ENCODE assay signal across 22 cellular contexts in genomic region chr1:89887270-89887669, GRCh38.
DNase-seq lines count a peak whose midpoint lies in the region; ATAC-seq, FAIRE-seq and TF ChIP-seq lines count a peak whose summit lies in the region.
"Had no signal": no experiment of that assay in that cellular context is flagged by ENCODE, and none has a peak within 500 bp of the region (broad histone marks: within the 10 kb centered on the region; RNA-seq: fewer than 3 reads in every experiment).

No MANE protein-coding gene starts in this region.

- H3K36me3 Mint-ChIP-seq in MCF 10A (ENCODE audit: insufficient read depth, unreplicated experiment) = peaks cover 18% of the 10 kb centered on the region
- peaks cover 35% of the 10 kb centered on the region for H3K36me3 Mint-ChIP-seq in CD8-positive, alpha-beta T cell
- H3K36me3 Mint-ChIP-seq in natural killer cell = peaks cover 6% of the 10 kb centered on the region

- POLR2A ChIA-PET in MCF 10A (lab: Yijun Ruan, JAX) (interaction anchor here (1.0 to 4.3 kb wide), 2 partner anchors 21 to 44 kb away, joined by 3 to 24 read pairs; no protein-coding TSS in a partner anchor), K562 (lab: Yijun Ruan, JAX) (interaction anchor here (0.6 kb wide), 1 partner anchor 168 kb away, joined by 3 read pairs; no protein-coding TSS in a partner anchor)
- POLR2A ChIA-PET in CD8-positive, alpha-beta T cell (lab: Charles Lee) = no interaction called here

- peaks cover 78% of the 10 kb centered on the region for H3K79me2 ChIP-seq in K562 (ENCODE audit: control insufficient read depth, insufficient read depth, low read length)
- peaks cover 8% of the 10 kb centered on the region for H3K79me2 ChIP-seq in keratinocyte (ENCODE audit: control insufficient read depth, insufficient read depth, low read length)

- H3K9me1 ChIP-seq in K562 (ENCODE audit: control insufficient read depth, insufficient read depth, low read length) (no peaks in the 10 kb centered on the region), keratinocyte (ENCODE audit: control insufficient read depth, extremely low read depth, insufficient read depth, low read length) (no peaks in the 10 kb centered on the region)

- H3K4me3 Mint-ChIP-seq in MCF 10A (ENCODE audit: unreplicated experiment) (no peak overlapping the region), natural killer cell (no peak overlapping the region)
- H3K4me3 Mint-ChIP-seq in CD8-positive, alpha-beta T cell = no peak overlapping the region
- H3K4me3 Mint-ChIP-seq: activated naive CD8-positive, alpha-beta T cell treated with anti-CD3 and anti-CD28 coated beads, Interleukin-2, amount 10 ng/mL, durations not matched to agents 7 days and 5 days; CD4-positive, alpha-beta T cell; nephron progenitor cell had no signal

- ATAC-seq in K562 (peak; percentile 22; the same call in 2 of the 3 replicates), pancreas (no peak), GM18498 (IDR thresholded peaks at IDR 0.05; ENCODE audit: unreplicated experiment) (no peak), natural killer cell (no peak)
- ATAC-seq in CD8-positive, alpha-beta T cell = no peak

- H3K9me3 ChIP-seq in breast epithelium = no peaks in the 10 kb centered on the region
- peaks cover under 1% of the 10 kb centered on the region for H3K9me3 ChIP-seq in K562 (replicated peaks; ENCODE audit: control insufficient read depth, insufficient read depth, low read depth, low read length)
- H3K9me3 ChIP-seq in keratinocyte (ENCODE audit: control insufficient read depth, low read depth, low read length) = no peaks in the 10 kb centered on the region
- H3K9me3 ChIP-seq in CD8-positive, alpha-beta T cell (ENCODE audit: low read length) = no peaks in the 10 kb centered on the region
- no peaks in the 10 kb centered on the region for H3K9me3 ChIP-seq in pancreas
- H3K9me3 ChIP-seq: esophagus squamous epithelium, tibial artery had no signal

- peak overlapping the region; percentile 70 for H3K27ac Mint-ChIP-seq in MCF 10A (ENCODE audit: low read depth, unreplicated experiment)
- H3K27ac Mint-ChIP-seq in CD8-positive, alpha-beta T cell = no peak overlapping the region
- no peak overlapping the region for H3K27ac Mint-ChIP-seq in natural killer cell
- H3K27ac Mint-ChIP-seq: activated naive CD8-positive, alpha-beta T cell treated with anti-CD3 and anti-CD28 coated beads, Interleukin-2, amount 10 ng/mL, durations not matched to agents 7 days and 5 days; CD4-positive, alpha-beta T cell; nephron progenitor cell had no signal

- DNase-seq in MCF 10A (ENCODE audit: unreplicated experiment) = peak; percentile 55
- no peak for DNase-seq in breast epithelium (ENCODE audit: low spot score in 2 of 2)
- DNase-seq in K562 (ENCODE audit: extremely low read depth in 1 of 4, low spot score in 3 of 4) = no peak
- DNase-seq in keratinocyte (ENCODE audit: low read depth, low spot score) = no peak
- DNase-seq in CD8-positive, alpha-beta T cell = no peak
- no peak for DNase-seq in pancreas
- no peak for DNase-seq in natural killer cell
- DNase-seq: activated CD4-positive, CD25-positive, alpha-beta regulatory T cell; activated naive CD8-positive, alpha-beta T cell treated with anti-CD3 and anti-CD28 coated beads, Interleukin-2, amount 10 ng/mL, durations not matched to agents 7 days and 5 days; CD4-positive, alpha-beta T cell; DMS79 treated with DMSO at 0.1 percent for 48 hours; dorsolateral prefrontal cortex; esophagus squamous epithelium; islet precursor cell; NCI-H1930; nephron progenitor cell; stimulated activated naive CD4-positive, alpha-beta T cell; tibial artery had no signal

- H3K9me3 Mint-ChIP-seq in MCF 10A (ENCODE audit: unreplicated experiment) (no peaks in the 10 kb centered on the region), natural killer cell (no peaks in the 10 kb centered on the region)
- H3K9me3 Mint-ChIP-seq in CD8-positive, alpha-beta T cell = no peaks in the 10 kb centered on the region
- H3K9me3 Mint-ChIP-seq: activated naive CD8-positive, alpha-beta T cell treated with anti-CD3 and anti-CD28 coated beads, Interleukin-2, amount 10 ng/mL, durations not matched to agents 7 days and 5 days; CD4-positive, alpha-beta T cell; nephron progenitor cell had no signal

- no peaks in the 10 kb centered on the region for H3K4me1 ChIP-seq in breast epithelium
- H3K4me1 ChIP-seq in K562 (replicated peaks in 1 of 2; ENCODE audit: control insufficient read depth in 2 of 2, insufficient read depth in 2 of 2, low read length in 2 of 2) = peaks cover 20 to 81% of the 10 kb centered on the region in 2 experiments
- H3K4me1 ChIP-seq in keratinocyte (ENCODE audit: control insufficient read depth, extremely low read depth, insufficient read depth, low read length) = peaks cover 59% of the 10 kb centered on the region
- H3K4me1 ChIP-seq in CD8-positive, alpha-beta T cell (ENCODE audit: insufficient read depth, low read length) = no peaks in the 10 kb centered on the region
- H3K4me1 ChIP-seq in pancreas = peaks cover 0 to 9% (median 4%) of the 10 kb centered on the region in 3 donors
- H3K4me1 ChIP-seq: tibial artery had no signal

- H3K4me1 Mint-ChIP-seq in MCF 10A (ENCODE audit: insufficient read depth, unreplicated experiment) (peaks cover 66% of the 10 kb centered on the region), natural killer cell (peaks cover 20 to 38% of the 10 kb centered on the region in 2 donors)
- H3K4me1 Mint-ChIP-seq in CD8-positive, alpha-beta T cell (ENCODE audit: low read depth) = peaks cover 49% of the 10 kb centered on the region

- H2AFZ ChIP-seq in K562 (ENCODE audit: low read depth, low read length) (no peak overlapping the region), keratinocyte (ENCODE audit: control insufficient read depth, low read length) (no peak overlapping the region)

- H4K20me1 ChIP-seq in K562 (replicated peaks; ENCODE audit: control insufficient read depth, insufficient read depth, low read length) (no peaks in the 10 kb centered on the region), keratinocyte (ENCODE audit: control insufficient read depth, extremely low read depth, insufficient read depth, low read length) (no peaks in the 10 kb centered on the region)

- dilution Hi-C loops in keratinocyte (cut with MboI; ENCODE audit: extremely low pct_ligation_motif_present, low sequenced_read_pairs) = no loop called here

- no TSS peak for BruUV-seq in MCF 10A (replicated peaks; lab: Mats Ljungman, UMichigan)
- BruUV-seq in K562 (replicated peaks; lab: Mats Ljungman, UMichigan) = no TSS peak

- in situ Hi-C loops in K562 (cut with MboI) = no loop called here

- H3K4me2 ChIP-seq in K562 (ENCODE audit: insufficient read depth, low read length) = peak overlapping the region; percentile 39; the same call in 1 of the 2 replicates
- H3K4me2 ChIP-seq in keratinocyte (ENCODE audit: control insufficient read depth, extremely low read depth, insufficient read depth, low read depth, low read length) = no peak overlapping the region

- H3K27me3 Mint-ChIP-seq in MCF 10A (ENCODE audit: insufficient read depth, unreplicated experiment) (no peaks in the 10 kb centered on the region), natural killer cell (ENCODE audit: low read depth in 2 of 2) (no peaks in the 10 kb centered on the region)
- H3K27me3 Mint-ChIP-seq in CD8-positive, alpha-beta T cell (ENCODE audit: low read depth) = no peaks in the 10 kb centered on the region
- H3K27me3 Mint-ChIP-seq: activated naive CD8-positive, alpha-beta T cell treated with anti-CD3 and anti-CD28 coated beads, Interleukin-2, amount 10 ng/mL, durations not matched to agents 7 days and 5 days; CD4-positive, alpha-beta T cell had no signal

- H3K4me3 ChIP-seq in breast epithelium (no peak overlapping the region), K562 (no peak overlapping the region), keratinocyte (ENCODE audit: control insufficient read depth in 2 of 3, extremely low read depth in 1 of 3, insufficient read depth in 2 of 3, low read depth in 1 of 3, low read length in 3 of 3) (no peak overlapping the region), pancreas (no peak overlapping the region)
- H3K4me3 ChIP-seq in CD8-positive, alpha-beta T cell (ENCODE audit: low read depth, low read length) = no peak overlapping the region
- H3K4me3 ChIP-seq: dorsolateral prefrontal cortex, esophagus squamous epithelium, tibial artery had no signal

- H3K9ac ChIP-seq in K562 (ENCODE audit: insufficient read depth in 1 of 2, low read depth in 2 of 2, low read length in 2 of 2) (peak overlapping the region in 1 of 2 experiments; percentile 35; a peak in 1 of 4 replicates), keratinocyte (ENCODE audit: control insufficient read depth, extremely low read depth, insufficient read depth, low read length) (no peak overlapping the region)

- H3K36me3 ChIP-seq in breast epithelium = no peaks in the 10 kb centered on the region
- H3K36me3 ChIP-seq in K562 (ENCODE audit: control insufficient read depth, insufficient read depth, low read length) = peaks cover 20% of the 10 kb centered on the region
- H3K36me3 ChIP-seq in keratinocyte (ENCODE audit: control insufficient read depth in 2 of 2, extremely low read depth in 1 of 2, insufficient read depth in 2 of 2, low read length in 2 of 2) = no peaks in the 10 kb centered on the region
- H3K36me3 ChIP-seq in CD8-positive, alpha-beta T cell (ENCODE audit: insufficient read depth, low read length) = no peaks in the 10 kb centered on the region
- H3K36me3 ChIP-seq in pancreas = no peaks in the 10 kb centered on the region
- H3K36me3 ChIP-seq: esophagus squamous epithelium, tibial artery had no signal

- peak; percentile 15 for FAIRE-seq in K562 (lab: Jason Lieb, UNC)
- FAIRE-seq in keratinocyte (lab: Jason Lieb, UNC) = peak; percentile 23
- no peak for FAIRE-seq in pancreas (lab: Jason Lieb, UNC)
- FAIRE-seq: A204.1, GM18507, H1 had no signal

- no peak for TF ChIP-seq EP300 in K562 (IDR thresholded peaks at IDR 0.05; ENCODE audit: low read length)

- no peak for TF ChIP-seq POLR2A in breast epithelium (IDR thresholded peaks at IDR 0.05)
- no peak for TF ChIP-seq POLR2A in K562 (conservative IDR thresholded peaks at IDR 0.05)

- H3K27ac ChIP-seq in breast epithelium (no peak overlapping the region), K562 (ENCODE audit: extremely low read depth, low read depth, low read length) (peak overlapping the region; percentile 46; the same call in 1 of the 3 replicates), keratinocyte (ENCODE audit: control insufficient read depth, insufficient read depth, low read length) (no peak overlapping the region), pancreas (no peak overlapping the region)
- no peak overlapping the region for H3K27ac ChIP-seq in CD8-positive, alpha-beta T cell (ENCODE audit: low read depth, low read length)
- H3K27ac ChIP-seq: esophagus squamous epithelium, tibial artery had no signal

- CTCF ChIA-PET in MCF 10A (lab: Yijun Ruan, JAX) (no interaction called here), K562 (lab: Yijun Ruan, JAX; ENCODE audit: low intra/inter-chr PET ratio) (no interaction called here)
- CTCF ChIA-PET in CD8-positive, alpha-beta T cell (lab: Charles Lee) = no interaction called here

- intact Hi-C loops in MCF 10A (cut with micrococcal nuclease) (loop anchor here (5.0 kb wide), 1 partner anchor 65 kb away; the partner anchor contains the start of gene LRRC8D), breast epithelium (cut with DNase I; ENCODE audit: low total_unique reads) (no loop called here), K562 (cut with micrococcal nuclease) (no loop called here), pancreas (cut with DNase I) (no loop called here), natural killer cell (cut with micrococcal nuclease) (no loop called here)
- intact Hi-C loops in CD8-positive, alpha-beta T cell (cut with DNase I, micrococcal nuclease) = no loop called here

- no peak for TF ChIP-seq RAD21 in K562 (CRISPR knock-in tag; conservative IDR thresholded peaks at IDR 0.05 in 1 of 2, IDR thresholded peaks at IDR 0.05 in 1 of 2)

- H3K27me3 ChIP-seq in breast epithelium (no peaks in the 10 kb centered on the region), K562 (ENCODE audit: control insufficient read depth in 2 of 2, insufficient read depth in 2 of 2, low read length in 2 of 2) (no peaks in the 10 kb centered on the region), keratinocyte (ENCODE audit: control insufficient read depth, extremely low read depth, insufficient read depth, low read length) (no peaks in the 10 kb centered on the region), pancreas (no peaks in the 10 kb centered on the region)
- no peaks in the 10 kb centered on the region for H3K27me3 ChIP-seq in CD8-positive, alpha-beta T cell (ENCODE audit: insufficient read depth, low read length)
- H3K27me3 ChIP-seq: dorsolateral prefrontal cortex, esophagus squamous epithelium, tibial artery had no signal

- no peak for TF ChIP-seq CTCF in MCF 10A (IDR thresholded peaks at IDR 0.05; ENCODE audit: unreplicated experiment)
- TF ChIP-seq CTCF in breast epithelium (IDR thresholded peaks at IDR 0.05) = no peak
- no peak for TF ChIP-seq CTCF in K562 (IDR thresholded peaks at IDR 0.05 in 2 of 3, conservative IDR thresholded peaks at IDR 0.05 in 1 of 3; ENCODE audit: insufficient read depth in 2 of 3, low read depth in 1 of 3, low read length in 3 of 3)
- TF ChIP-seq CTCF in keratinocyte (optimal IDR thresholded peaks at IDR 0.05 in 1 of 3, IDR thresholded peaks at IDR 0.05 in 1 of 3, conservative IDR thresholded peaks at IDR 0.05 in 1 of 3; ENCODE audit: extremely low read depth in 1 of 3, insufficient read depth in 2 of 3, low read length in 3 of 3) = no peak
- TF ChIP-seq CTCF in CD8-positive, alpha-beta T cell (IDR thresholded peaks at IDR 0.05) = no peak
- TF ChIP-seq CTCF in pancreas (IDR thresholded peaks at IDR 0.05) = no peak
- no peak for TF ChIP-seq CTCF in natural killer cell (IDR thresholded peaks at IDR 0.05)

- WGBS in K562 (ENCODE audit: insufficient coverage, low coverage, missing lambda C conversion rate) = 57% methylated on average over 2 of the region's 2 CpGs
- WGBS in pancreas, 2 donors = 94 to 100% methylated on average over 2 of the region's 2 CpGs
